ENCODE assay signal across 26 cellular contexts in genomic region chr3:6671363-6671762, GRCh38.
"Had no signal": no experiment of that assay in that cellular context is flagged by ENCODE, and none has a peak within 500 bp of the region (broad histone marks: within the 10 kb centered on the region; RNA-seq: fewer than 3 reads in every experiment).

No MANE protein-coding gene starts in this region.

- H3K4me1 ChIP-seq: neural progenitor cell, parathyroid adenoma, psoas muscle, suprapubic skin, testis, tibial artery, transverse colon, upper lobe of right lung, uterus had no signal

- H3K4me2 ChIP-seq: neural progenitor cell had no signal

- H3K36me3 ChIP-seq: neural progenitor cell, ovary, suprapubic skin, tibial artery, transverse colon, upper lobe of right lung, uterus had no signal

- H3K4me3 ChIP-seq: neural progenitor cell, ovary, psoas muscle, skin epidermis, suprapubic skin, testis, tibial artery, transverse colon, upper lobe of right lung, uterus had no signal

- DNase-seq: naive thymus-derived CD4-positive, alpha-beta T cell; natural killer cell; occipital lobe; ovary; posterior cingulate gyrus; psoas muscle; right cardiac atrium; stimulated activated CD4-positive, alpha-beta T cell treated with anti-CD3 and anti-CD28 coated beads, Interleukin-15, amount 100 ng/mL, for 24 hours; stimulated activated CD4-positive, alpha-beta T cell treated with anti-CD3 and anti-CD28 coated beads, Interleukin-4, amount 100 ng/mL, for 1 hour; stimulated activated CD4-positive, alpha-beta T cell treated with anti-CD3 and anti-CD28 coated beads, Interleukin-4, amount 100 ng/mL, for 4 hours; stimulated activated CD8-positive, alpha-beta memory T cell treated with anti-CD3 and anti-CD28 coated beads, Interleukin-4, amount 100 ng/mL, for 48 hours; stimulated activated naive CD4-positive, alpha-beta T cell; stimulated activated naive CD8-positive, alpha-beta T cell treated with anti-CD3 and anti-CD28 coated beads, Interleukin-15, amount 100 ng/mL, for 72 hours; stimulated activated naive CD8-positive, alpha-beta T cell treated with anti-CD3 and anti-CD28 coated beads, Interleukin-15, Interleukin-2, amounts not matched to agents 100 U/mL and 50 U/mL, for 24 hours; substantia nigra; testis; tibial artery; transverse colon; upper lobe of right lung; uterus had no signal

- H2AFZ ChIP-seq: neural progenitor cell, parathyroid adenoma had no signal

- H3K9ac ChIP-seq: neural progenitor cell, parathyroid adenoma had no signal

- H3K27ac ChIP-seq: neural progenitor cell, ovary, parathyroid adenoma, psoas muscle, skin epidermis, suprapubic skin, testis, tibial artery, transverse colon, upper lobe of right lung, uterus had no signal

- H3K27me3 ChIP-seq: neural progenitor cell, ovary, suprapubic skin, testis, tibial artery, transverse colon, upper lobe of right lung, uterus had no signal

- ATAC-seq: naive thymus-derived CD4-positive, alpha-beta T cell; natural killer cell; psoas muscle; right cardiac atrium; sciatic nerve; stimulated activated memory B cell treated with anti-CD40 and anti-IgM and Interleukin-4, amounts not matched to agents 10 μg/mL and 1 μg/mL and 100 μg/mL, for 72 hours; stimulated activated naive CD8-positive, alpha-beta T cell treated with anti-CD3 and anti-CD28 coated beads, Interleukin-15, amount 100 ng/mL, for 72 hours; stimulated activated naive CD8-positive, alpha-beta T cell treated with anti-CD3 and anti-CD28 coated beads, Interleukin-15, Interleukin-2, amounts not matched to agents 100 U/mL and 50 U/mL, for 24 hours; upper lobe of right lung had no signal

- H3K9me3 ChIP-seq: ovary, psoas muscle, testis, transverse colon, upper lobe of right lung, uterus had no signal
